ENCODE assay signal across 12 cellular contexts in genomic region chr1:32427264-32427963, GRCh38. TPM values are rescaled to one million over a fixed set of nuclear protein-coding genes. Genes with fewer than 3 reads are reported as not detected.
"Had no signal": no experiment of that assay in that cellular context is flagged by ENCODE, and none has a peak within 500 bp of the region (broad histone marks: within the 10 kb centered on the region; RNA-seq: fewer than 3 reads in every experiment).

No MANE protein-coding gene starts in this region.

- H3K9me3 ChIP-seq: left lung, tibial artery had no signal

- H3K9me3 Mint-ChIP-seq: activated CD4-positive, alpha-beta memory T cell treated with anti-CD3 and anti-CD28 coated beads for 36 hours; activated naive CD8-positive, alpha-beta T cell treated with anti-CD3 and anti-CD28 coated beads, Interleukin-2, amount 50 U/mL, for 24 hours; activated T-cell treated with anti-CD3 and anti-CD28 coated beads, Interleukin-2, amount 50 U/mL, for 72 hours; dendritic cell treated with granulocyte-macrophage colony-stimulating factor and Interleukin-4, amounts not matched to agents 40 ng/mL and 50 ng/mL, for 4 days; nephron; T-helper 2 cell treated with Interferon-gamma antibody and Interleukin-4, amounts not matched to agents 5 μg/mL and 100 μg/mL, for 36 hours had no signal

- H3K36me3 ChIP-seq: left lung, tibial artery had no signal

- H3K4me3 ChIP-seq: tibial artery had no signal

- ATAC-seq: activated naive CD8-positive, alpha-beta T cell treated with anti-CD3 and anti-CD28 coated beads, Interleukin-2, amount 50 U/mL, for 24 hours; activated T-cell treated with anti-CD3 and anti-CD28 coated beads, Interleukin-2, amount 50 U/mL, for 72 hours had no signal

- H3K27ac Mint-ChIP-seq: activated CD4-positive, alpha-beta memory T cell treated with anti-CD3 and anti-CD28 coated beads for 36 hours; activated naive CD8-positive, alpha-beta T cell treated with anti-CD3 and anti-CD28 coated beads, Interleukin-2, amount 50 U/mL, for 24 hours; activated T-cell treated with anti-CD3 and anti-CD28 coated beads, Interleukin-2, amount 50 U/mL, for 72 hours; dendritic cell treated with granulocyte-macrophage colony-stimulating factor and Interleukin-4, amounts not matched to agents 40 ng/mL and 50 ng/mL, for 4 days; nephron; T-helper 2 cell treated with Interferon-gamma antibody and Interleukin-4, amounts not matched to agents 5 μg/mL and 100 μg/mL, for 36 hours had no signal

- H3K27ac ChIP-seq: left lung, tibial artery had no signal

- H3K4me1 ChIP-seq: left lung had no signal

- H3K4me3 Mint-ChIP-seq: activated CD4-positive, alpha-beta memory T cell treated with anti-CD3 and anti-CD28 coated beads for 36 hours; activated naive CD8-positive, alpha-beta T cell treated with anti-CD3 and anti-CD28 coated beads, Interleukin-2, amount 50 U/mL, for 24 hours; activated T-cell treated with anti-CD3 and anti-CD28 coated beads, Interleukin-2, amount 50 U/mL, for 72 hours; dendritic cell treated with granulocyte-macrophage colony-stimulating factor and Interleukin-4, amounts not matched to agents 40 ng/mL and 50 ng/mL, for 4 days; nephron; T-helper 2 cell treated with Interferon-gamma antibody and Interleukin-4, amounts not matched to agents 5 μg/mL and 100 μg/mL, for 36 hours had no signal

- DNase-seq: activated CD4-positive, alpha-beta memory T cell treated with anti-CD3 and anti-CD28 coated beads for 36 hours; activated naive CD8-positive, alpha-beta T cell treated with anti-CD3 and anti-CD28 coated beads, Interleukin-2, amount 50 U/mL, for 24 hours; activated T-cell treated with anti-CD3 and anti-CD28 coated beads, Interleukin-2, amount 50 U/mL, for 72 hours; central memory CD4-positive, alpha-beta T cell; left lung; occipital lobe; tibial artery had no signal

- H3K36me3 Mint-ChIP-seq: activated CD4-positive, alpha-beta memory T cell treated with anti-CD3 and anti-CD28 coated beads for 36 hours had no signal

RNA-seq across cellular contexts. Expression of gene ZBTB8B, which starts 37.5 kb away (rescaled TPM):
- total RNA-seq: activated CD4-positive, alpha-beta memory T cell treated with anti-CD3 and anti-CD28 coated beads for 36 hours; activated T-cell treated with anti-CD3 and anti-CD28 coated beads, Interleukin-2, amount 50 U/mL, for 72 hours; fibroblast of villous mesenchyme had no signal
- polyA plus RNA-seq: esophagus had no signal
